8 cellular contexts compared by ENCODE assay signal in genomic region chr16:4293822-4294457, GRCh38. TPM values are rescaled to one million over a fixed set of nuclear protein-coding genes. Genes with fewer than 3 reads are reported as not detected.
DNase-seq lines count a peak whose midpoint lies in the region; ATAC-seq, FAIRE-seq and TF ChIP-seq lines count a peak whose summit lies in the region.

No MANE protein-coding gene starts in this region.

- H3K9ac ChIP-seq in astrocyte (ENCODE audit: low read length) = peak overlapping the region; percentile 36

- WGBS in thyroid gland, 2 donors = 18 to 19% methylated on average over 14 to 18 of the region's 20 CpGs

- no peaks in the 10 kb centered on the region for H3K27me3 Mint-ChIP-seq in astrocyte (ENCODE audit: low read depth, unreplicated experiment)
- H3K27me3 Mint-ChIP-seq in effector memory CD8-positive, alpha-beta T cell = peaks cover 15 to 21% of the 10 kb centered on the region in 2 donors

- intact Hi-C loops in thyroid gland (cut with DNase I) = loop anchor here (5.0 kb wide), 1 partner anchor 108 kb away; no protein-coding TSS in a partner anchor

- no peaks in the 10 kb centered on the region for H3K36me3 ChIP-seq in astrocyte (ENCODE audit: insufficient read depth, low read length)
- no peaks in the 10 kb centered on the region for H3K36me3 ChIP-seq in thyroid gland

- H3K4me2 ChIP-seq in astrocyte (ENCODE audit: low read length) = peak overlapping the region; percentile 81

- H3K4me1 ChIP-seq in astrocyte (ENCODE audit: insufficient read depth, low read length) = peaks cover 33% of the 10 kb centered on the region
- H3K4me1 ChIP-seq in thyroid gland = peaks cover 16 to 32% of the 10 kb centered on the region in 2 donors

- no peak for TF ChIP-seq CTCF in astrocyte (IDR thresholded peaks at IDR 0.05; ENCODE audit: insufficient read depth, low read depth, low read length)
- no peak for TF ChIP-seq CTCF in thyroid gland (IDR thresholded peaks at IDR 0.05)

- no peaks in the 10 kb centered on the region for H3K9me3 ChIP-seq in astrocyte (ENCODE audit: insufficient read depth, low read depth, low read length)
- no peaks in the 10 kb centered on the region for H3K9me3 ChIP-seq in thyroid gland

- H2AFZ ChIP-seq in astrocyte (ENCODE audit: low read depth, low read length) = peak overlapping the region; percentile 43

- H3K36me3 Mint-ChIP-seq in astrocyte (ENCODE audit: low read depth, unreplicated experiment) = peaks cover 3% of the 10 kb centered on the region
- no peaks in the 10 kb centered on the region for H3K36me3 Mint-ChIP-seq in effector memory CD8-positive, alpha-beta T cell (ENCODE audit: insufficient read depth)

- H3K27ac Mint-ChIP-seq in astrocyte (ENCODE audit: unreplicated experiment) = peak overlapping the region; percentile 85
- peak overlapping the region in 1 of 2 donors; percentile 61 for H3K27ac Mint-ChIP-seq in effector memory CD8-positive, alpha-beta T cell

- H3K9me3 Mint-ChIP-seq in astrocyte (ENCODE audit: unreplicated experiment) = no peaks in the 10 kb centered on the region
- H3K9me3 Mint-ChIP-seq in effector memory CD8-positive, alpha-beta T cell = no peaks in the 10 kb centered on the region

- peak; percentile 47 for FAIRE-seq in astrocyte (lab: Jason Lieb, UNC)

- peak in 1 of 2 donors; percentile 30 for TF ChIP-seq POLR2A in thyroid gland (IDR thresholded peaks at IDR 0.05)

- H3K4me1 Mint-ChIP-seq in astrocyte (ENCODE audit: low read depth, unreplicated experiment) = peaks cover 29% of the 10 kb centered on the region
- peaks cover 0 to 5% of the 10 kb centered on the region in 2 donors for H3K4me1 Mint-ChIP-seq in effector memory CD8-positive, alpha-beta T cell (ENCODE audit: low read depth in 2 of 2)

- no peak overlapping the region for H3K4me3 ChIP-seq in astrocyte (ENCODE audit: insufficient read depth, low read depth, low read length)
- H3K4me3 ChIP-seq in thyroid gland (replicated peaks in 1 of 3) = no peak overlapping the region

- peak overlapping the region; percentile 50 for H3K4me3 Mint-ChIP-seq in astrocyte (ENCODE audit: unreplicated experiment)
- H3K4me3 Mint-ChIP-seq in effector memory CD8-positive, alpha-beta T cell = no peak overlapping the region

- no peaks in the 10 kb centered on the region for H3K27me3 ChIP-seq in astrocyte (ENCODE audit: insufficient read depth, low read length)
- H3K27me3 ChIP-seq in thyroid gland = no peaks in the 10 kb centered on the region

- no peaks in the 10 kb centered on the region for H3K79me2 ChIP-seq in astrocyte (ENCODE audit: insufficient read depth, low read length)

- no peak for ATAC-seq in GM19397 (IDR thresholded peaks at IDR 0.05; ENCODE audit: unreplicated experiment)
- no peak for ATAC-seq in effector memory CD8-positive, alpha-beta T cell (replicated peaks)

- no peaks in the 10 kb centered on the region for H4K20me1 ChIP-seq in astrocyte (ENCODE audit: insufficient read depth, low read length)

- H3K27ac ChIP-seq in astrocyte (ENCODE audit: low read depth, low read length) (peak overlapping the region; percentile 17), thyroid gland (peak overlapping the region in 2 of 3 donors; percentile 51 to 61)

- peak; percentile 77 for DNase-seq in AG08395 (ENCODE audit: low spot score)
- peak; percentile 73 for DNase-seq in NCI-H1092 (lab: John Stamatoyannopoulos, UW)
- peak; percentile 81 for DNase-seq in astrocyte (ENCODE audit: low read depth)
- peak; percentile 87 for DNase-seq in iris pigment epithelial cell (ENCODE audit: low read depth)
- peak; percentile 76 to 79 for DNase-seq in thyroid gland
- DNase-seq in globus pallidus (ENCODE audit: low spot score) = no peak
- no peak for DNase-seq in effector memory CD8-positive, alpha-beta T cell

RNA-seq across cellular contexts. Expression of gene TFAP4, which starts 21.1 kb away (rescaled TPM):
- total RNA-seq in astrocyte (6.1 and 7.7 TPM in 2 replicates), thyroid gland (1 to 10 TPM; 3.8 to 6.3 (median 5.4) TPM)

RNA-seq across cellular contexts. Expression of gene GLIS2, which starts 21.9 kb away (rescaled TPM):
- total RNA-seq in astrocyte (16.5 and 18.9 TPM in 2 replicates), thyroid gland (1 to 10 TPM; 5.5 to 7.6 (median 6.7) TPM)

RNA-seq across cellular contexts. Expression of gene SRL, which starts 52.1 kb away (rescaled TPM):
- not detected in 2 replicates for total RNA-seq in astrocyte
- 1 to 10 TPM in 1 of 4 donors, under 1 TPM in 3; 0.67 to 1.1 (median 0.84) TPM for total RNA-seq in thyroid gland

RNA-seq across cellular contexts. Expression of gene PAM16, which starts 57.2 kb away (rescaled TPM):
- total RNA-seq in astrocyte = 50.7 and 51.9 TPM in 2 replicates
- 10 to 100 TPM in 3 of 4 donors, 1 to 10 TPM in 1; 5.6 to 60.2 (median 27.3) TPM for total RNA-seq in thyroid gland

Comparison
In these comparisons a context has a peak if more than half of its experiments do, and no peak if none do; other contexts are left out.
1. DNase-seq: peak in AG08395 (single experiment), NCI-H1092 (single experiment), astrocyte (single experiment), iris pigment epithelial cell (single experiment) and thyroid gland (2 of 2); none in globus pallidus (single experiment) and effector memory CD8-positive, alpha-beta T cell (0 of 3).